Comparison of ENCODE assay signal across 24 cellular contexts in genomic region chr6:115854866-115855665, GRCh38.
A peak's percentile ranks its signal among the peaks of the same experiment; 100 is the strongest.
DNase-seq lines count a peak whose midpoint lies in the region; ATAC-seq, FAIRE-seq and TF ChIP-seq lines count a peak whose summit lies in the region.
"Had no signal": no experiment of that assay in that cellular context is flagged by ENCODE, and none has a peak within 500 bp of the region (broad histone marks: within the 10 kb centered on the region; RNA-seq: fewer than 3 reads in every experiment).

No MANE protein-coding gene starts in this region.

- H3K36me3 ChIP-seq in HepG2 (replicated peaks in 1 of 2; ENCODE audit: control insufficient read depth in 1 of 2, insufficient read depth in 2 of 2, low read length in 2 of 2), result no peaks in the 10 kb centered on the region
- H3K36me3 ChIP-seq in right lobe of liver, result no peaks in the 10 kb centered on the region
- H3K36me3 ChIP-seq in endodermal cell (ENCODE audit: control insufficient read depth, insufficient read depth, low read length), result no peaks in the 10 kb centered on the region
- no peaks in the 10 kb centered on the region for H3K36me3 ChIP-seq in upper lobe of left lung
- H3K36me3 ChIP-seq: BLaER1 had no signal

- TF ChIP-seq POLR2A in HepG2 (IDR thresholded peaks at IDR 0.05; ENCODE audit: insufficient read depth in 1 of 2, low read depth in 2 of 2, low read length in 2 of 2), result no peak
- TF ChIP-seq POLR2A in right lobe of liver (IDR thresholded peaks at IDR 0.05), result no peak
- no peak for TF ChIP-seq POLR2A in upper lobe of left lung (IDR thresholded peaks at IDR 0.05)

- CTCF ChIA-PET in HepG2 (lab: Yijun Ruan, JAX; ENCODE audit: low intra/inter-chr PET ratio, low total read pairs), result no interaction called here

- H3K4me3 ChIP-seq in HepG2 (replicated peaks in 1 of 3; ENCODE audit: insufficient read depth in 1 of 3, low read depth in 2 of 3, low read length in 3 of 3), result no peak overlapping the region
- no peak overlapping the region for H3K4me3 ChIP-seq in right lobe of liver
- H3K4me3 ChIP-seq in endodermal cell (ENCODE audit: low read length), result peak overlapping the region; percentile 50
- H3K4me3 ChIP-seq in upper lobe of left lung, result no peak overlapping the region
- H3K4me3 ChIP-seq: BLaER1, GM12878, GM23248 had no signal

- no peak for ATAC-seq in HepG2
- no peak for ATAC-seq in right lobe of liver
- peak; percentile 10 to 30 for ATAC-seq in upper lobe of left lung (ENCODE audit: low FRiP score in 2 of 2)
- ATAC-seq in HG02798 (IDR thresholded peaks at IDR 0.05; ENCODE audit: poor library complexity, unreplicated experiment), result no peak
- ATAC-seq: GM12878 had no signal

- H3K4me3 Mint-ChIP-seq in endodermal cell, result no peak overlapping the region
- H3K4me3 Mint-ChIP-seq: B cell; CD4-positive, CD25-positive, alpha-beta regulatory T cell; CD8-positive, alpha-beta memory T cell had no signal

- H3K4me1 ChIP-seq in HepG2 (ENCODE audit: insufficient read depth, low read length) (no peaks in the 10 kb centered on the region), right lobe of liver (no peaks in the 10 kb centered on the region), endodermal cell (ENCODE audit: control insufficient read depth, insufficient read depth, low read length) (no peaks in the 10 kb centered on the region), upper lobe of left lung (no peaks in the 10 kb centered on the region)
- H3K4me1 ChIP-seq: BLaER1 had no signal

- intact Hi-C loops in HepG2 (cut with micrococcal nuclease; ENCODE audit: unreplicated experiment), result no loop called here
- intact Hi-C loops in right lobe of liver (cut with DNase I), result no loop called here

- H3K9me3 ChIP-seq in HepG2 (ENCODE audit: low read length) (no peaks in the 10 kb centered on the region), right lobe of liver (no peaks in the 10 kb centered on the region), endodermal cell (ENCODE audit: control insufficient read depth, low read length) (peaks cover 22% of the 10 kb centered on the region), upper lobe of left lung (peaks cover 0 to 8% (median 3%) of the 10 kb centered on the region in 4 donors)

- TF ChIP-seq RAD21 in HepG2 (CRISPR knock-in tag; IDR thresholded peaks at IDR 0.05), result no peak

- H4K20me1 ChIP-seq in HepG2 (ENCODE audit: insufficient read depth, low read length), result no peaks in the 10 kb centered on the region
- H4K20me1 ChIP-seq: BLaER1 had no signal

- no peaks in the 10 kb centered on the region for H3K79me2 ChIP-seq in HepG2 (ENCODE audit: insufficient read depth, low read length)

- WGBS in HepG2 (ENCODE audit: low lambda C conversion rate), result 51% methylated on average over 6 of the region's 34 CpGs
- 88% methylated on average over 1 of the region's 34 CpGs for WGBS in right lobe of liver (ENCODE audit: insufficient coverage, low coverage, low lambda C conversion rate, missing lambda C conversion rate)
- WGBS in endodermal cell (ENCODE audit: insufficient coverage in 1 of 2, insufficient read length in 1 of 2), 2 experiments, result 95 to 96% methylated on average over 16 to 34 of the region's 34 CpGs
- 90 to 96% methylated on average over 4 to 23 of the region's 34 CpGs for WGBS in upper lobe of left lung, 2 donors

- H3K4me2 ChIP-seq in HepG2 (ENCODE audit: low read depth, low read length), result no peak overlapping the region
- H3K4me2 ChIP-seq: BLaER1 had no signal

- TF ChIP-seq CTCF in HepG2 (CRISPR knock-in tag; IDR thresholded peaks at IDR 0.05), result no peak
- no peak for TF ChIP-seq CTCF in right lobe of liver (IDR thresholded peaks at IDR 0.05)
- TF ChIP-seq CTCF in endodermal cell (conservative IDR thresholded peaks at IDR 0.05), result no peak
- TF ChIP-seq CTCF in upper lobe of left lung (IDR thresholded peaks at IDR 0.05), result no peak

- DNase-seq in HepG2 (ENCODE audit: low spot score) (no peak), right lobe of liver (no peak), endodermal cell (no peak), upper lobe of left lung (peak in 1 of 2 donors; percentile 73), NCI-H345 treated with DMSO at 0.1 percent for 48 hours (lab: John Stamatoyannopoulos, UW; ENCODE audit: unreplicated experiment) (no peak)
- DNase-seq: CD4-positive, CD25-positive, alpha-beta regulatory T cell; CD8-positive, alpha-beta memory T cell; DMS 273 treated with DMSO at 0.1 percent for 48 hours; DMS79; EL; GDM1; GM23248; H7; HCEC 1CT had no signal

- no peak overlapping the region for H3K27ac ChIP-seq in HepG2 (ENCODE audit: extremely low read length, insufficient read depth, low read length)
- H3K27ac ChIP-seq in right lobe of liver, result no peak overlapping the region
- no peak overlapping the region for H3K27ac ChIP-seq in endodermal cell (ENCODE audit: low read depth, low read length)
- no peak overlapping the region for H3K27ac ChIP-seq in upper lobe of left lung
- H3K27ac ChIP-seq: 22Rv1, BLaER1, C4-2B, GM23248 had no signal

- no peak for FAIRE-seq in HepG2 (lab: Jason Lieb, UNC)
- FAIRE-seq: A204.1, D721Med, GM12878, GM19239, H1 had no signal

- no peaks in the 10 kb centered on the region for H3K36me3 Mint-ChIP-seq in endodermal cell (ENCODE audit: low read depth)
- H3K36me3 Mint-ChIP-seq: CD4-positive, CD25-positive, alpha-beta regulatory T cell; CD8-positive, alpha-beta memory T cell had no signal

- H3K4me1 Mint-ChIP-seq in endodermal cell, result no peaks in the 10 kb centered on the region
- H3K4me1 Mint-ChIP-seq: B cell; CD4-positive, CD25-positive, alpha-beta regulatory T cell; CD8-positive, alpha-beta memory T cell had no signal

- POLR2A ChIA-PET in HepG2 (lab: Yijun Ruan, JAX), result no interaction called here

- no peak overlapping the region for H2AFZ ChIP-seq in HepG2 (ENCODE audit: low read length)
- H2AFZ ChIP-seq: GM23248 had no signal

- no peak overlapping the region for H3K9ac ChIP-seq in HepG2 (ENCODE audit: insufficient read depth, low read depth, low read length)
- H3K9ac ChIP-seq in endodermal cell (ENCODE audit: extremely low read depth, low read length, poor library complexity, severe bottlenecking), result no peak overlapping the region
- H3K9ac ChIP-seq: BLaER1, GM23248 had no signal

- BruUV-seq in HepG2 (replicated peaks; lab: Mats Ljungman, UMichigan), result no TSS peak

- H3K27me3 Mint-ChIP-seq in endodermal cell (ENCODE audit: insufficient read depth), result peaks cover 2% of the 10 kb centered on the region
- H3K27me3 Mint-ChIP-seq: B cell; CD4-positive, CD25-positive, alpha-beta regulatory T cell; CD8-positive, alpha-beta memory T cell had no signal

- H3K27me3 ChIP-seq in HepG2 (ENCODE audit: control insufficient read depth in 1 of 2, insufficient read depth in 2 of 2, low read length in 2 of 2) (no peaks in the 10 kb centered on the region), right lobe of liver (no peaks in the 10 kb centered on the region), endodermal cell (ENCODE audit: control insufficient read depth, insufficient read depth, low read length, poor library complexity, severe bottlenecking) (no peaks in the 10 kb centered on the region), upper lobe of left lung (no peaks in the 10 kb centered on the region)
- H3K27me3 ChIP-seq: BLaER1 had no signal

- in situ Hi-C loops in HepG2 (cut with HindIII; ENCODE audit: extremely low pct_ligation_motif_present, low pct_unique_long_range_greater_than_20kb), result no loop called here

- H3K27ac Mint-ChIP-seq in endodermal cell, result no peak overlapping the region
- H3K27ac Mint-ChIP-seq: B cell; CD4-positive, CD25-positive, alpha-beta regulatory T cell; CD8-positive, alpha-beta memory T cell had no signal

- no peak for TF ChIP-seq EP300 in HepG2 (IDR thresholded peaks at IDR 0.05; ENCODE audit: low read depth in 2 of 2, low read length in 2 of 2)
- no peak for TF ChIP-seq EP300 in HepG2 (CRISPR knock-in tag; IDR thresholded peaks at IDR 0.05; ENCODE audit: borderline replicate concordance)
- TF ChIP-seq EP300 in upper lobe of left lung (IDR thresholded peaks at IDR 0.05), result no peak

- peaks cover 53% of the 10 kb centered on the region for H3K9me3 Mint-ChIP-seq in endodermal cell

TF ChIP-seq in HepG2, 621 proteins besides CTCF, POLR2A, EP300 and RAD21:
- TF ChIP-seq ZNF850 (CRISPR knock-in tag; conservative IDR thresholded peaks at IDR 0.05), result peak; percentile 79; the same call in 1 of the 2 replicates
- no peak for TF ChIP-seq CHD4 (IDR thresholded peaks at IDR 0.05; ENCODE audit: borderline replicate concordance, low read length)
- TF ChIP-seq HOXA3 (CRISPR knock-in tag; IDR thresholded peaks at IDR 0.05), result no peak
- no peak for TF ChIP-seq MEIS2 (CRISPR knock-in tag; IDR thresholded peaks at IDR 0.05)
- TF ChIP-seq KDM6A (CRISPR knock-in tag; IDR thresholded peaks at IDR 0.05; ENCODE audit: low read depth), result no peak
- TF ChIP-seq, protein P1, sequence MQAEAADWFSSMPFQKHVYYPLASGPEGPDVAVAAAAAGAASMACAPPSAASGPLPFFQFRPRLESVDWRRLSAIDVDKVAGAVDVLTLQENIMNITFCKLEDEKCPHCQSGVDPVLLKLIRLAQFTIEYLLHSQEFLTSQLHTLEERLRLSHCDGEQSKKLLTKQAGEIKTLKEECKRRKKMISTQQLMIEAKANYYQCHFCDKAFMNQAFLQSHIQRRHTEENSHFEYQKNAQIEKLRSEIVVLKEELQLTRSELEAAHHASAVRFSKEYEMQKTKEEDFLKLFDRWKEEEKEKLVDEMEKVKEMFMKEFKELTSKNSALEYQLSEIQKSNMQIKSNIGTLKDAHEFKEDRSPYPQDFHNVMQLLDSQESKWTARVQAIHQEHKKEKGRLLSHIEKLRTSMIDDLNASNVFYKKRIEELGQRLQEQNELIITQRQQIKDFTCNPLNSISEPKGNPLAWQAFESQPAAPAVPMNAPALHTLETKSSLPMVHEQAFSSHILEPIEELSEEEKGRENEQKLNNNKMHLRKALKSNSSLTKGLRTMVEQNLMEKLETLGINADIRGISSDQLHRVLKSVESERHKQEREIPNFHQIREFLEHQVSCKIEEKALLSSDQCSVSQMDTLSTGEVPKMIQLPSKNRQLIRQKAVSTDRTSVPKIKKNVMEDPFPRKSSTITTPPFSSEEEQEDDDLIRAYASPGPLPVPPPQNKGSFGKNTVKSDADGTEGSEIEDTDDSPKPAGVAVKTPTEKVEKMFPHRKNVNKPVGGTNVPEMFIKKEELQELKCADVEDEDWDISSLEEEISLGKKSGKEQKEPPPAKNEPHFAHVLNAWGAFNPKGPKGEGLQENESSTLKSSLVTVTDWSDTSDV (CRISPR knock-in tag; IDR thresholded peaks at IDR 0.05), result no peak
- TF ChIP-seq DNMT1 (CRISPR knock-in tag; IDR thresholded peaks at IDR 0.05), result no peak

Comparison
In these comparisons a context has a peak if more than half of its experiments do, and no peak if none do; other contexts are left out.
1. ATAC-seq: peak in upper lobe of left lung (2 of 2); none in HepG2 (single experiment), right lobe of liver (0 of 4) and HG02798 (single experiment).